Comparison of ENCODE assay signal across 9 cellular contexts in the genomic region with DNA sequence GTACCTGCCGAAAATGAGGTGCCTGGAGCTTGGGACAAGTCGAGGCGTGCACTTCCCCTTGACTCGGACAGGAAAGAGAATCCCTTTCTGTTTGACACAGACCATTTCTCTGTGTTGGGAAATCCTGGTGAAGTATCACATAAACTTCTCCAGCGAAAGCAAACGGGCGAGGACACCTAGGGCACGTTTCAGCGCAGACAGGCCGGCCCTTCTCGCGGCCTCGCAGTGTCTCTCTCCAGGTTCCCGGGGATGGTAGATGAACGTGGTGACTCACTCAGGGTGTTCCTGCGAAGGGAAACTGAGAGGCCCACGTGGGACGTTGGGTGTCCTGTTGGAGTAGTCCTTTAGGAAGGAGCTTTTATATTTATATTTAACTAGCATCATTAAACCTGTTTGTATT. TPM values are rescaled to one million over a fixed set of nuclear protein-coding genes. Genes with fewer than 3 reads are reported as not detected.
DNase-seq lines count a peak whose midpoint lies in the region; ATAC-seq, FAIRE-seq and TF ChIP-seq lines count a peak whose summit lies in the region.
"Had no signal": no experiment of that assay in that cellular context is flagged by ENCODE, and none has a peak within 500 bp of the region (broad histone marks: within the 10 kb centered on the region; RNA-seq: fewer than 3 reads in every experiment).

No MANE protein-coding gene starts in this region.

- H3K27ac Mint-ChIP-seq in MCF 10A (ENCODE audit: low read depth, unreplicated experiment): peak overlapping the region; percentile 97

- 78% methylated on average over 18 of the region's 18 CpGs for WGBS in HepG2 (ENCODE audit: low lambda C conversion rate)
- WGBS in transverse colon (ENCODE audit: low coverage in 1 of 2), 2 donors: 59 to 76% methylated on average over 18 of the region's 18 CpGs

- H3K4me3 ChIP-seq in HepG2 (replicated peaks in 1 of 3; ENCODE audit: insufficient read depth in 1 of 3, low read depth in 2 of 3, low read length in 3 of 3) (peak overlapping the region in 1 of 3 experiments; percentile 8; a peak in 1 of 6 replicates), transverse colon (no peak overlapping the region)

- peak overlapping the region; percentile 69 for H3K4me3 Mint-ChIP-seq in MCF 10A (ENCODE audit: unreplicated experiment)

- H3K9me3 Mint-ChIP-seq in MCF 10A (ENCODE audit: unreplicated experiment): no peaks in the 10 kb centered on the region

- no peaks in the 10 kb centered on the region for H3K27me3 Mint-ChIP-seq in MCF 10A (ENCODE audit: insufficient read depth, unreplicated experiment)

- ATAC-seq in HepG2 (peak; percentile 30), HG03280 (IDR thresholded peaks at IDR 0.05; ENCODE audit: unreplicated experiment) (no peak)

- POLR2A ChIA-PET in MCF 10A (lab: Yijun Ruan, JAX): interaction anchor here (0.6 to 3.6 kb wide), 35 partner anchors 9 to 406 kb away, joined by 3 to 162 read pairs (median 4); a partner anchor contains a TSS
- POLR2A ChIA-PET in HepG2 (lab: Yijun Ruan, JAX): interaction anchor here (1.5 to 1.7 kb wide), 3 partner anchors 10 to 13 kb away, joined by 3 to 11 read pairs (median 8); no protein-coding TSS in a partner anchor

- peak overlapping the region; percentile 60 for H3K9ac ChIP-seq in HepG2 (ENCODE audit: insufficient read depth, low read depth, low read length)

- TF ChIP-seq POLR2A in HepG2 (IDR thresholded peaks at IDR 0.05; ENCODE audit: insufficient read depth in 1 of 2, low read depth in 2 of 2, low read length in 2 of 2): no peak
- no peak for TF ChIP-seq POLR2A in transverse colon (IDR thresholded peaks at IDR 0.05)

- H3K27me3 ChIP-seq in HepG2 (ENCODE audit: control insufficient read depth in 1 of 2, insufficient read depth in 2 of 2, low read length in 2 of 2) (no peaks in the 10 kb centered on the region), transverse colon (no peaks in the 10 kb centered on the region)

- peaks cover 26% of the 10 kb centered on the region for H3K4me1 Mint-ChIP-seq in MCF 10A (ENCODE audit: insufficient read depth, unreplicated experiment)

- H3K27ac ChIP-seq in HepG2 (ENCODE audit: extremely low read length, insufficient read depth, low read length): peak overlapping the region; percentile 53
- peak overlapping the region; percentile 63 to 72 (median 68) for H3K27ac ChIP-seq in transverse colon

- H3K4me2 ChIP-seq in HepG2 (ENCODE audit: low read depth, low read length): peak overlapping the region; percentile 50

- intact Hi-C loops in MCF 10A (cut with micrococcal nuclease) (loop anchor here (1.0 kb wide), 1 partner anchor 89 kb away; no protein-coding TSS in a partner anchor), HepG2 (cut with micrococcal nuclease; ENCODE audit: unreplicated experiment) (loop anchor here (5.0 kb wide), 1 partner anchor 41 kb away; no protein-coding TSS in a partner anchor), transverse colon (cut with DNase I; ENCODE audit: low total_unique reads) (no loop called here)

- CTCF ChIA-PET in MCF 10A (lab: Yijun Ruan, JAX) (interaction anchor here (0.5 to 2.9 kb wide), 8 partner anchors 13 to 200 kb away, joined by 3 to 28 read pairs (median 4); no protein-coding TSS in a partner anchor), HepG2 (lab: Yijun Ruan, JAX; ENCODE audit: low intra/inter-chr PET ratio, low total read pairs) (interaction anchor here (1.5 kb wide), 1 partner anchor 21 kb away, joined by 3 read pairs; no protein-coding TSS in a partner anchor)

- peaks cover 16% of the 10 kb centered on the region for H3K36me3 Mint-ChIP-seq in MCF 10A (ENCODE audit: insufficient read depth, unreplicated experiment)

- H3K4me1 ChIP-seq in HepG2 (ENCODE audit: insufficient read depth, low read length): peaks cover 41% of the 10 kb centered on the region
- peaks cover 4 to 27% (median 13%) of the 10 kb centered on the region in 4 donors for H3K4me1 ChIP-seq in transverse colon

- H3K36me3 ChIP-seq in HepG2 (replicated peaks in 1 of 2; ENCODE audit: control insufficient read depth in 1 of 2, insufficient read depth in 2 of 2, low read length in 2 of 2) (peaks cover 5 to 7% of the 10 kb centered on the region in 2 experiments; a peak in 4 of 5 replicates), transverse colon (peaks cover 0 to under 1% (median 0%) of the 10 kb centered on the region in 4 donors)

- no peaks in the 10 kb centered on the region for H4K20me1 ChIP-seq in HepG2 (ENCODE audit: insufficient read depth, low read length)

- peak; percentile 51 for FAIRE-seq in HepG2 (lab: Jason Lieb, UNC)

- peak; percentile 62 for DNase-seq in NCI-H510A treated with DMSO at 0.1 percent for 48 hours (lab: John Stamatoyannopoulos, UW)
- DNase-seq in NCI-H510A (lab: John Stamatoyannopoulos, UW): no peak
- DNase-seq in MCF 10A (ENCODE audit: unreplicated experiment): peak; percentile 97
- peak; percentile 55 for DNase-seq in HepG2 (ENCODE audit: low spot score)
- DNase-seq in transverse colon: no peak
- DNase-seq in effector CD4-positive, alpha-beta T cell: no peak
- DNase-seq in D341Med (ENCODE audit: low spot score): no peak

- TF ChIP-seq EP300 in HepG2 (IDR thresholded peaks at IDR 0.05; ENCODE audit: low read depth in 2 of 2, low read length in 2 of 2): no peak
- TF ChIP-seq EP300 in HepG2 (CRISPR knock-in tag; IDR thresholded peaks at IDR 0.05; ENCODE audit: borderline replicate concordance): no peak
- TF ChIP-seq EP300 in transverse colon (IDR thresholded peaks at IDR 0.05; ENCODE audit: low read depth): no peak

- no peak overlapping the region for H2AFZ ChIP-seq in HepG2 (ENCODE audit: low read length)

- H3K79me2 ChIP-seq in HepG2 (ENCODE audit: insufficient read depth, low read length): peaks cover 3% of the 10 kb centered on the region

- BruUV-seq in MCF 10A (replicated peaks; lab: Mats Ljungman, UMichigan) (no TSS peak), HepG2 (replicated peaks; lab: Mats Ljungman, UMichigan) (no TSS peak)

- TF ChIP-seq CTCF in MCF 10A (IDR thresholded peaks at IDR 0.05; ENCODE audit: unreplicated experiment): no peak
- TF ChIP-seq CTCF in HepG2 (CRISPR knock-in tag; IDR thresholded peaks at IDR 0.05): no peak
- no peak for TF ChIP-seq CTCF in transverse colon (IDR thresholded peaks at IDR 0.05)

- H3K9me3 ChIP-seq in HepG2 (ENCODE audit: low read length): no peaks in the 10 kb centered on the region
- no peaks in the 10 kb centered on the region for H3K9me3 ChIP-seq in transverse colon

- in situ Hi-C loops in HepG2 (cut with HindIII; ENCODE audit: extremely low pct_ligation_motif_present, low pct_unique_long_range_greater_than_20kb): no loop called here
- in situ Hi-C loops in transverse colon (cut with MboI; ENCODE audit: low pct_ligation_motif_present in 1 of 4, low pct_unique_long_range_greater_than_20kb in 1 of 4, low sequenced_read_pairs in 3 of 4): no loop called here

- TF ChIP-seq RAD21 in HepG2 (CRISPR knock-in tag; IDR thresholded peaks at IDR 0.05): no peak

TF ChIP-seq in HepG2, 621 proteins besides CTCF, POLR2A, EP300 and RAD21 (continues in another document):
- peak; percentile 86 for TF ChIP-seq FOSL2 (CRISPR knock-in tag; IDR thresholded peaks at IDR 0.05)
- 0 out of 2 replicates have a peak, but pooled peaks have one; percentile 32 for TF ChIP-seq ZC3H4 (CRISPR knock-in tag; IDR thresholded peaks at IDR 0.05; ENCODE audit: borderline replicate concordance)
- TF ChIP-seq, protein P1, sequence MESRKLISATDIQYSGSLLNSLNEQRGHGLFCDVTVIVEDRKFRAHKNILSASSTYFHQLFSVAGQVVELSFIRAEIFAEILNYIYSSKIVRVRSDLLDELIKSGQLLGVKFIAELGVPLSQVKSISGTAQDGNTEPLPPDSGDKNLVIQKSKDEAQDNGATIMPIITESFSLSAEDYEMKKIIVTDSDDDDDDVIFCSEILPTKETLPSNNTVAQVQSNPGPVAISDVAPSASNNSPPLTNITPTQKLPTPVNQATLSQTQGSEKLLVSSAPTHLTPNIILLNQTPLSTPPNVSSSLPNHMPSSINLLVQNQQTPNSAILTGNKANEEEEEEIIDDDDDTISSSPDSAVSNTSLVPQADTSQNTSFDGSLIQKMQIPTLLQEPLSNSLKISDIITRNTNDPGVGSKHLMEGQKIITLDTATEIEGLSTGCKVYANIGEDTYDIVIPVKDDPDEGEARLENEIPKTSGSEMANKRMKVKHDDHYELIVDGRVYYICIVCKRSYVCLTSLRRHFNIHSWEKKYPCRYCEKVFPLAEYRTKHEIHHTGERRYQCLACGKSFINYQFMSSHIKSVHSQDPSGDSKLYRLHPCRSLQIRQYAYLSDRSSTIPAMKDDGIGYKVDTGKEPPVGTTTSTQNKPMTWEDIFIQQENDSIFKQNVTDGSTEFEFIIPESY (CRISPR knock-in tag; IDR thresholded peaks at IDR 0.05): peak; percentile 78
- TF ChIP-seq BHLHE40 (IDR thresholded peaks at IDR 0.05; ENCODE audit: low read length): peak; percentile 35; the same call in 1 of the 2 replicates

RNA-seq across cellular contexts. Expression of a gene that starts 36.3 kb away (rescaled TPM):
- total RNA-seq in MCF 10A (2022): 0.14 TPM in 1 of 2 replicates, not detected in the other
- not detected in 2 replicates for total RNA-seq in HepG2 (2016; rRNA removed; fragmentation: Illumina TruSeq; extraction: Trizol)
- total RNA-seq in HepG2 (2016; cell fraction: cytosol; rRNA removed; fragmentation: Illumina TruSeq; extraction: Trizol; ENCODE audit: low read depth): not detected in 2 replicates
- not detected in 2 replicates for total RNA-seq in HepG2 (2016; cell fraction: insoluble cytoplasmic fraction; rRNA removed; fragmentation: Illumina TruSeq; extraction: Trizol)
- total RNA-seq in HepG2 (2016; cell fraction: membrane; rRNA removed; fragmentation: Illumina TruSeq; extraction: Trizol): not detected in 2 replicates
- total RNA-seq in HepG2 (2016; cell fraction: nucleus; rRNA removed; fragmentation: Illumina TruSeq; extraction: Trizol): not detected in 2 replicates
- not detected in 2 replicates for polyA plus RNA-seq in HepG2 (2011; rRNA removed)
- not detected in 2 replicates for polyA plus RNA-seq in HepG2 (2011; cell fraction: cytosol; rRNA removed)
- polyA plus RNA-seq in HepG2 (2011; cell fraction: nucleus; rRNA removed): not detected in 2 replicates
- 0.03 and 0.05 TPM in 2 replicates for polyA plus RNA-seq in HepG2 (2012)
- polyA plus RNA-seq in HepG2 (2016; cell fraction: cytosol; fragmentation: Illumina TruSeq; extraction: Trizol; ENCODE audit: low read depth): not detected in 2 replicates
- polyA plus RNA-seq in HepG2 (2016; cell fraction: insoluble cytoplasmic fraction; fragmentation: Illumina TruSeq; extraction: Trizol; ENCODE audit: low read depth): not detected in 2 replicates
- not detected in 2 replicates for polyA plus RNA-seq in HepG2 (2016; cell fraction: membrane; fragmentation: Illumina TruSeq; extraction: Trizol; ENCODE audit: low read depth)
- not detected in 2 replicates for polyA plus RNA-seq in HepG2 (2016; cell fraction: nucleus; fragmentation: Illumina TruSeq; extraction: Trizol; ENCODE audit: insufficient read depth, low read depth)
- polyA minus RNA-seq in HepG2 (2011; rRNA and poly(A)+ RNA removed; ENCODE audit: low replicate concordance): not detected in 2 replicates
- polyA minus RNA-seq in HepG2 (2011; cell fraction: cytosol; rRNA and poly(A)+ RNA removed): not detected in 2 replicates
- not detected in 2 replicates for polyA minus RNA-seq in HepG2 (2011; cell fraction: nucleus; rRNA and poly(A)+ RNA removed)
- total RNA-seq in transverse colon: not detected
- total RNA-seq: liver had no signal

Comparison
In these comparisons a context has a peak if more than half of its experiments do, and no peak if none do; other contexts are left out.
1. DNase-seq: peak in NCI-H510A treated with DMSO at 0.1 percent for 48 hours (single experiment), MCF 10A (single experiment) and HepG2 (single experiment); none in NCI-H510A (single experiment), transverse colon (single experiment), effector CD4-positive, alpha-beta T cell (single experiment) and D341Med (single experiment).